In genomic region chr9:69171049-69171448, GRCh38 we compare ENCODE assay signal across 2 cellular contexts.
TF ChIP-seq lines count a peak whose summit lies in the region.

No MANE protein-coding gene starts in this region.

TF ChIP-seq in IMR-90, 13 proteins besides CTCF, POLR2A, EP300 and RAD21:
- TF ChIP-seq RCOR1 (IDR thresholded peaks at IDR 0.05; ENCODE audit: insufficient replicate concordance, low read length), result no peak
- no peak for TF ChIP-seq FOS (IDR thresholded peaks at IDR 0.05; ENCODE audit: low read depth, low read length)
- no peak for TF ChIP-seq RFX5 (IDR thresholded peaks at IDR 0.05; ENCODE audit: low read depth, low read length)
- no peak for TF ChIP-seq ELK1 (IDR thresholded peaks at IDR 0.05; ENCODE audit: borderline replicate concordance, low read depth, low read length)
- no peak for TF ChIP-seq SMC3 (IDR thresholded peaks at IDR 0.05; ENCODE audit: low read depth, low read length)
- TF ChIP-seq NFE2L2 (IDR thresholded peaks at IDR 0.05; ENCODE audit: low read depth, low read length), result no peak
- TF ChIP-seq MAFK (IDR thresholded peaks at IDR 0.05; ENCODE audit: low read depth, low read length), result no peak
- no peak for TF ChIP-seq CEBPB (IDR thresholded peaks at IDR 0.05; ENCODE audit: low read depth, low read length)

TF ChIP-seq in HepG2, 621 proteins besides CTCF, POLR2A, EP300 and RAD21:
- no peak for TF ChIP-seq ZNF446 (CRISPR knock-in tag; IDR thresholded peaks at IDR 0.05)
- no peak for TF ChIP-seq TBX2 (CRISPR knock-in tag; IDR thresholded peaks at IDR 0.05; ENCODE audit: borderline replicate concordance)
- no peak for TF ChIP-seq YY1 (IDR thresholded peaks at IDR 0.05; ENCODE audit: insufficient read depth, insufficient replicate concordance, low read depth, low read length)
- TF ChIP-seq MAFF (IDR thresholded peaks at IDR 0.05; ENCODE audit: low read depth, low read length), result no peak
- TF ChIP-seq AFF4 (CRISPR knock-in tag; IDR thresholded peaks at IDR 0.05), result no peak
- TF ChIP-seq FOXJ3 (CRISPR knock-in tag; IDR thresholded peaks at IDR 0.05; ENCODE audit: borderline replicate concordance), result no peak
- TF ChIP-seq ZNF225 (CRISPR knock-in tag; IDR thresholded peaks at IDR 0.05), result no peak
- TF ChIP-seq RAD51 (IDR thresholded peaks at IDR 0.05; ENCODE audit: borderline replicate concordance), result no peak
- no peak for TF ChIP-seq ZNF577 (CRISPR knock-in tag; IDR thresholded peaks at IDR 0.05; ENCODE audit: borderline replicate concordance, low read depth)
- no peak for TF ChIP-seq SMC3 (IDR thresholded peaks at IDR 0.05; ENCODE audit: low read length)
- no peak for TF ChIP-seq NFYC (CRISPR knock-in tag; IDR thresholded peaks at IDR 0.05)
- no peak for TF ChIP-seq ZBTB43 (CRISPR knock-in tag; conservative IDR thresholded peaks at IDR 0.05)
- no peak for TF ChIP-seq ZBTB40 (IDR thresholded peaks at IDR 0.05)
- no peak for TF ChIP-seq ZBTB40 (CRISPR knock-in tag; IDR thresholded peaks at IDR 0.05)
